ENCODE assay signal across 8 cellular contexts in genomic region chr14:35687335-35687939, GRCh38.
DNase-seq lines count a peak whose midpoint lies in the region; TF ChIP-seq lines count a peak whose summit lies in the region.

No MANE protein-coding gene starts in this region.

- DNase-seq in AG08395 (ENCODE audit: low spot score) (peak; percentile 37), GM12865 (ENCODE audit: low read depth) (peak; percentile 72), HuH-7 (ENCODE audit: low spot score) (peak; percentile 6), NOMO-1 (lab: John Stamatoyannopoulos, UW; ENCODE audit: unreplicated experiment in 2 of 2) (peak; percentile 6 to 60), brain microvascular endothelial cell (peak; percentile 59), kidney glomerular epithelial cell (lab: John Stamatoyannopoulos, UW) (peak; percentile 18), stromal cell of bone marrow (ENCODE audit: low read depth) (peak; percentile 23), GM19238 (ENCODE audit: insufficient read length, low spot score) (no peak)

- H3K27ac ChIP-seq in brain microvascular endothelial cell: no peak overlapping the region

- no peaks in the 10 kb centered on the region for H3K27me3 ChIP-seq in brain microvascular endothelial cell (replicated peaks)

- H3K4me3 ChIP-seq in GM12865 (ENCODE audit: low read depth, low read length) (no peak overlapping the region), brain microvascular endothelial cell (ENCODE audit: low read depth, low read length) (no peak overlapping the region)

- TF ChIP-seq CTCF in GM12865 (IDR thresholded peaks at IDR 0.05; ENCODE audit: insufficient read depth, low read depth, low read length, missing control alignments): peak; percentile 77
- peak; percentile 82 for TF ChIP-seq CTCF in brain microvascular endothelial cell (IDR thresholded peaks at IDR 0.05; ENCODE audit: low read depth, low read length, missing control alignments)

- no peaks in the 10 kb centered on the region for H3K36me3 ChIP-seq in brain microvascular endothelial cell (replicated peaks)

- in situ Hi-C loops in brain microvascular endothelial cell (cut with HindIII; ENCODE audit: low pct_ligation_motif_present, low sequenced_read_pairs): loop anchor here (25.0 kb wide), 1 partner anchor 250 kb away; no protein-coding TSS in a partner anchor
